Comparison of ENCODE assay signal across 10 cellular contexts in the genomic region with DNA sequence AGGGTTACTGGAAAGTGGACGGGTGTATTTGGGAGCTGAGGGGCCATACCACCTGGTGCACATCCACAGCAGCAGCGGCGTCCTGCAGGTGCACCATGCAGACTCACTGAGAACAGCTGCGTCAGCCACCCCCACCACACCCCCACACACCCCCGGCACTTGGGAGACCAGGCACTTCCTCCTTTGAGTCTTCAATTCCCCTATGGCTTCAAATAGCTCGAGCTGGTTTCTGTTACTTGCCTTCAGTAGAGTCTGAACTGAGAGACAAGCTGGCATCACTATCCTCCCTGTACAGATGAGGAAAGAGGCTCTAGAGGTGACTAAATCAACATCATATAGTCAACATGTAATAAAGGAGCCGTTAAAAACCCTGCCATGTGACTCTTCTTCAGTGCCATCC. TPM values are rescaled to one million over a fixed set of nuclear protein-coding genes. Genes with fewer than 3 reads are reported as not detected.
A peak's percentile ranks its signal among the peaks of the same experiment; 100 is the strongest.
DNase-seq lines count a peak whose midpoint lies in the region; ATAC-seq and TF ChIP-seq lines count a peak whose summit lies in the region.
"Had no signal": no experiment of that assay in that cellular context is flagged by ENCODE, and none has a peak within 500 bp of the region (broad histone marks: within the 10 kb centered on the region; RNA-seq: fewer than 3 reads in every experiment).

No MANE protein-coding gene starts in this region.

- no peak for TF ChIP-seq EP300 in transverse colon (IDR thresholded peaks at IDR 0.05; ENCODE audit: low read depth)

- no peaks in the 10 kb centered on the region for H3K36me3 ChIP-seq in esophagus squamous epithelium
- H3K36me3 ChIP-seq in transverse colon, result no peaks in the 10 kb centered on the region
- H3K36me3 ChIP-seq in smooth muscle cell (ENCODE audit: low read depth), result no peaks in the 10 kb centered on the region
- H3K36me3 ChIP-seq: adrenal gland had no signal

- in situ Hi-C loops in transverse colon (cut with MboI; ENCODE audit: low pct_ligation_motif_present in 1 of 4, low pct_unique_long_range_greater_than_20kb in 1 of 4, low sequenced_read_pairs in 3 of 4), result no loop called here

- peak; percentile 70 for ATAC-seq in GM19372 (IDR thresholded peaks at IDR 0.05; ENCODE audit: low read depth, unreplicated experiment)
- peak; percentile 71 for ATAC-seq in HG03342 (IDR thresholded peaks at IDR 0.05; ENCODE audit: unreplicated experiment)

- no peak overlapping the region for H3K27ac Mint-ChIP-seq in activated T-cell treated with anti-CD3 and anti-CD28 coated beads, Interleukin-2, amount 50 U/mL, for 24 hours

- H3K9me3 ChIP-seq in esophagus squamous epithelium, result no peaks in the 10 kb centered on the region
- H3K9me3 ChIP-seq in transverse colon, result no peaks in the 10 kb centered on the region
- H3K9me3 ChIP-seq in smooth muscle cell (replicated peaks; ENCODE audit: low read depth), result no peaks in the 10 kb centered on the region
- H3K9me3 ChIP-seq: adrenal gland had no signal

- peaks cover 23% of the 10 kb centered on the region for H4K20me1 ChIP-seq in smooth muscle cell (ENCODE audit: low read depth)

- H2AFZ ChIP-seq in smooth muscle cell (ENCODE audit: low read depth), result no peak overlapping the region
- H2AFZ ChIP-seq: parathyroid adenoma had no signal

- H3K4me3 ChIP-seq in esophagus squamous epithelium, result no peak overlapping the region
- H3K4me3 ChIP-seq in transverse colon, result no peak overlapping the region
- H3K4me3 ChIP-seq in smooth muscle cell, result no peak overlapping the region
- H3K4me3 ChIP-seq: adrenal gland had no signal

- H3K9me3 Mint-ChIP-seq in activated T-cell treated with anti-CD3 and anti-CD28 coated beads, Interleukin-2, amount 50 U/mL, for 24 hours, result no peaks in the 10 kb centered on the region

- H3K79me2 ChIP-seq in smooth muscle cell (ENCODE audit: low read depth), result peaks cover 49% of the 10 kb centered on the region

- no peak overlapping the region for H3K4me2 ChIP-seq in smooth muscle cell

- no peak overlapping the region for H3K4me3 Mint-ChIP-seq in activated T-cell treated with anti-CD3 and anti-CD28 coated beads, Interleukin-2, amount 50 U/mL, for 24 hours

- 22 to 46% methylated on average over 1 to 6 of the region's 7 CpGs for WGBS in esophagus squamous epithelium, 2 donors
- 8 to 25% methylated on average over 2 to 7 of the region's 7 CpGs for WGBS in transverse colon (ENCODE audit: low coverage in 1 of 2), 2 donors
- WGBS in smooth muscle cell (ENCODE audit: low lambda C conversion rate), result 88% methylated on average over 7 of the region's 7 CpGs

- peaks cover 5% of the 10 kb centered on the region for H3F3A ChIP-seq in smooth muscle cell (ENCODE audit: low read depth)

- H3K27me3 ChIP-seq in esophagus squamous epithelium (no peaks in the 10 kb centered on the region), transverse colon (no peaks in the 10 kb centered on the region), smooth muscle cell (ENCODE audit: low read depth) (no peaks in the 10 kb centered on the region)
- H3K27me3 ChIP-seq: adrenal gland had no signal

- intact Hi-C loops in esophagus squamous epithelium (cut with DNase I) (loop anchor here (10.0 kb wide), 2 partner anchors 45 to 55 kb away; no protein-coding TSS in a partner anchor), transverse colon (cut with DNase I; ENCODE audit: low total_unique reads) (loop anchor here (5.0 kb wide), 2 partner anchors 47 to 48 kb away; a partner anchor contains a TSS)

- peaks cover 19% of the 10 kb centered on the region for H3K4me1 Mint-ChIP-seq in activated T-cell treated with anti-CD3 and anti-CD28 coated beads, Interleukin-2, amount 50 U/mL, for 24 hours (ENCODE audit: low read depth)

- H3K27ac ChIP-seq in esophagus squamous epithelium, result peak overlapping the region; percentile 9 to 98 (median 74)
- peak overlapping the region; percentile 91 to 99 (median 97) for H3K27ac ChIP-seq in transverse colon
- H3K27ac ChIP-seq in smooth muscle cell (ENCODE audit: low read depth), result no peak overlapping the region
- H3K27ac ChIP-seq: parathyroid adenoma had no signal

- H3K4me1 ChIP-seq in esophagus squamous epithelium (peaks cover 53 to 100% (median 77%) of the 10 kb centered on the region in 3 donors), transverse colon (peaks cover 60 to 94% (median 79%) of the 10 kb centered on the region in 4 donors), smooth muscle cell (ENCODE audit: low read depth) (peaks cover 20% of the 10 kb centered on the region)
- H3K4me1 ChIP-seq: parathyroid adenoma had no signal

- no peaks in the 10 kb centered on the region for H3K36me3 Mint-ChIP-seq in activated T-cell treated with anti-CD3 and anti-CD28 coated beads, Interleukin-2, amount 50 U/mL, for 24 hours (ENCODE audit: low read depth)

- H3K27me3 Mint-ChIP-seq in activated T-cell treated with anti-CD3 and anti-CD28 coated beads, Interleukin-2, amount 50 U/mL, for 24 hours, result peaks cover 15% of the 10 kb centered on the region

- TF ChIP-seq POLR2A in esophagus squamous epithelium (IDR thresholded peaks at IDR 0.05) (no peak), transverse colon (IDR thresholded peaks at IDR 0.05) (no peak)

- TF ChIP-seq CTCF in esophagus squamous epithelium (IDR thresholded peaks at IDR 0.05) (no peak), transverse colon (IDR thresholded peaks at IDR 0.05) (no peak), smooth muscle cell (IDR thresholded peaks at IDR 0.05; ENCODE audit: borderline replicate concordance, insufficient read depth, poor library complexity, severe bottlenecking) (no peak)

- no peak overlapping the region for H3K9ac ChIP-seq in smooth muscle cell (ENCODE audit: low read depth)
- H3K9ac ChIP-seq: parathyroid adenoma had no signal

- DNase-seq in DMS153 treated with DMSO at 0.1 percent for 48 hours (lab: John Stamatoyannopoulos, UW; ENCODE audit: unreplicated experiment), result peak; percentile 83
- DNase-seq in NCI-H69 (lab: John Stamatoyannopoulos, UW), result peak; percentile 96
- peak; percentile 28 for DNase-seq in esophagus squamous epithelium (lab: John Stamatoyannopoulos, UW)
- peak; percentile 66 for DNase-seq in transverse colon
- no peak for DNase-seq in activated T-cell treated with anti-CD3 and anti-CD28 coated beads, Interleukin-2, amount 50 U/mL, for 24 hours
- DNase-seq in smooth muscle cell (lab: John Stamatoyannopoulos, UW; ENCODE audit: unreplicated experiment), result no peak

RNA-seq across cellular contexts. Expression of a gene that starts 15.4 kb away (rescaled TPM):
- 10 to 100 TPM in 3 of 4 donors, 1 to 10 TPM in 1; 7.4 to 27.3 (median 18.4) TPM for total RNA-seq in esophagus squamous epithelium
- 10 to 100 TPM; 20.2 to 27.3 (median 24.6) TPM for total RNA-seq in transverse colon
- 7.0 and 11.1 TPM in 2 replicates for total RNA-seq in smooth muscle cell
- polyA plus RNA-seq in smooth muscle cell, result 10.4 and 11.7 TPM in 2 replicates

RNA-seq across cellular contexts. Expression of a gene that starts 48.3 kb away (rescaled TPM):
- 10 to 100 TPM; 20.3 to 61.4 (median 27.4) TPM for total RNA-seq in esophagus squamous epithelium
- 10 to 100 TPM; 44.0 to 65.1 (median 50.1) TPM for total RNA-seq in transverse colon
- total RNA-seq in smooth muscle cell, result 52.1 and 61.8 TPM in 2 replicates
- polyA plus RNA-seq in smooth muscle cell, result 24.9 and 25.3 TPM in 2 replicates

Comparison
In these comparisons a context has a peak if more than half of its experiments do, and no peak if none do; other contexts are left out.
1. DNase-seq: peak in DMS153 treated with DMSO at 0.1 percent for 48 hours (single experiment), NCI-H69 (single experiment), esophagus squamous epithelium (single experiment) and transverse colon (single experiment); none in activated T-cell treated with anti-CD3 and anti-CD28 coated beads, Interleukin-2, amount 50 U/mL, for 24 hours (single experiment) and smooth muscle cell (single experiment).